Comparison of ENCODE assay signal across 1 cellular context in the genomic region with DNA sequence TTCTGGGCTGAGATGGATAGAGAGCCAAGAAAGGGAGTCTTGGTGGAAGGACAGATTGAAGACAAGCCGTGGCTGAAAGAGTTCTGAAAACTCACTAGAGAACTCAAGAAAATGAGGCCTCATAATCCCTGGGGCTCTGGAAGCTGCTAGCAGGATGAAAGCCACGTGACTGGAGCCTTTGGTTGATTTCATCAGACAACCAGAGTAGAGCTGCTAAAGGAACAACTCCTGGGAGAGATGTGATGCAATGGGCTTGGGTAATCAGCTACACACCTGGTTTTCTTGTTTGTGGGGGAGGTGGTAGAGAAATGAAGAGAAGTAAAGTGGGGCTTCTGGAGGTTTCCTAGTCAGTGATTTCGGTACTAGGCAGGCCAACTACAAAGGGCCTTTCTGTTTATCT.
TF ChIP-seq lines count a peak whose summit lies in the region.

No MANE protein-coding gene starts in this region.

TF ChIP-seq in HepG2, 621 proteins besides CTCF, POLR2A, EP300 and RAD21:
- TF ChIP-seq ATF3 (CRISPR knock-in tag; IDR thresholded peaks at IDR 0.05), result peak; percentile 24; the same call in 1 of the 2 replicates
- TF ChIP-seq SOX6 (IDR thresholded peaks at IDR 0.05), result no peak
- TF ChIP-seq SOX6 (CRISPR knock-in tag; IDR thresholded peaks at IDR 0.05), result 0 out of 2 replicates have a peak, but pooled peaks have one; percentile 14
- no peak for TF ChIP-seq ZNF614 (CRISPR knock-in tag; IDR thresholded peaks at IDR 0.05; ENCODE audit: borderline replicate concordance)
- TF ChIP-seq ZNF331 (CRISPR knock-in tag; IDR thresholded peaks at IDR 0.05), result peak; percentile 35; the same call in 1 of the 2 replicates
- TF ChIP-seq GATAD2A (CRISPR knock-in tag; IDR thresholded peaks at IDR 0.05), result peak; percentile 70
- TF ChIP-seq ZXDC (CRISPR knock-in tag; IDR thresholded peaks at IDR 0.05), result no peak
- peak; percentile 19; the same call in 1 of the 2 replicates for TF ChIP-seq RAD51 (IDR thresholded peaks at IDR 0.05; ENCODE audit: borderline replicate concordance)
- TF ChIP-seq, protein P1, sequence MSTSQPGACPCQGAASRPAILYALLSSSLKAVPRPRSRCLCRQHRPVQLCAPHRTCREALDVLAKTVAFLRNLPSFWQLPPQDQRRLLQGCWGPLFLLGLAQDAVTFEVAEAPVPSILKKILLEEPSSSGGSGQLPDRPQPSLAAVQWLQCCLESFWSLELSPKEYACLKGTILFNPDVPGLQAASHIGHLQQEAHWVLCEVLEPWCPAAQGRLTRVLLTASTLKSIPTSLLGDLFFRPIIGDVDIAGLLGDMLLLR (CRISPR knock-in tag; IDR thresholded peaks at IDR 0.05), result no peak
- TF ChIP-seq KLF16 (CRISPR knock-in tag; IDR thresholded peaks at IDR 0.05), result 0 out of 4 replicates have a peak, but pooled peaks of 1 of the 2 experiments have one; percentile 37
- no peak for TF ChIP-seq ZHX2 (IDR thresholded peaks at IDR 0.05; ENCODE audit: low read depth)
- no peak for TF ChIP-seq ZHX2 (CRISPR knock-in tag; IDR thresholded peaks at IDR 0.05; ENCODE audit: borderline replicate concordance)
- TF ChIP-seq ZNF281 (CRISPR knock-in tag; IDR thresholded peaks at IDR 0.05; ENCODE audit: borderline replicate concordance), result peak; percentile 75
- peak; percentile 51; the same call in 1 of the 2 replicates for TF ChIP-seq USF2 (IDR thresholded peaks at IDR 0.05; ENCODE audit: low read depth, low read length)
- TF ChIP-seq USF2 (CRISPR knock-in tag; IDR thresholded peaks at IDR 0.05; ENCODE audit: borderline replicate concordance), result peak; percentile 59; the same call in 1 of the 2 replicates
- peak; percentile 53; the same call in 1 of the 2 replicates for TF ChIP-seq THAP11 (CRISPR knock-in tag; IDR thresholded peaks at IDR 0.05)
- TF ChIP-seq, protein P2, sequence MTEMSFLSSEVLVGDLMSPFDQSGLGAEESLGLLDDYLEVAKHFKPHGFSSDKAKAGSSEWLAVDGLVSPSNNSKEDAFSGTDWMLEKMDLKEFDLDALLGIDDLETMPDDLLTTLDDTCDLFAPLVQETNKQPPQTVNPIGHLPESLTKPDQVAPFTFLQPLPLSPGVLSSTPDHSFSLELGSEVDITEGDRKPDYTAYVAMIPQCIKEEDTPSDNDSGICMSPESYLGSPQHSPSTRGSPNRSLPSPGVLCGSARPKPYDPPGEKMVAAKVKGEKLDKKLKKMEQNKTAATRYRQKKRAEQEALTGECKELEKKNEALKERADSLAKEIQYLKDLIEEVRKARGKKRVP (CRISPR knock-in tag; IDR thresholded peaks at IDR 0.05), result peak in 1 of 2 experiments; percentile 96; a peak in 2 of 4 replicates
- TF ChIP-seq CEBPB (IDR thresholded peaks at IDR 0.05; ENCODE audit: borderline replicate concordance, low read depth, low read length), result peak; percentile 93
- TF ChIP-seq SOX13 (IDR thresholded peaks at IDR 0.05), result no peak
- TF ChIP-seq SOX13 (CRISPR knock-in tag; conservative IDR thresholded peaks at IDR 0.05 in 1 of 2, IDR thresholded peaks at IDR 0.05 in 1 of 2), result 0 out of 4 replicates have a peak, but pooled peaks of 1 of the 2 experiments have one; percentile 7
- no peak for TF ChIP-seq MBNL3 (CRISPR knock-in tag; conservative IDR thresholded peaks at IDR 0.05)
- 0 out of 2 replicates have a peak, but pooled peaks have one; percentile 26 for TF ChIP-seq FOSL2 (CRISPR knock-in tag; IDR thresholded peaks at IDR 0.05)
- TF ChIP-seq CBX5 (CRISPR knock-in tag; IDR thresholded peaks at IDR 0.05; ENCODE audit: borderline replicate concordance), result 0 out of 2 replicates have a peak, but pooled peaks have one; percentile 33
- peak; percentile 88 for TF ChIP-seq CEBPG (CRISPR knock-in tag; IDR thresholded peaks at IDR 0.05)
